Comparison of ENCODE assay signal across 22 cellular contexts in genomic region chr2:241820625-241821384, GRCh38. TPM values are rescaled to one million over a fixed set of nuclear protein-coding genes. Genes with fewer than 3 reads are reported as not detected.
DNase-seq lines count a peak whose midpoint lies in the region; ATAC-seq and TF ChIP-seq lines count a peak whose summit lies in the region.
"Had no signal": no experiment of that assay in that cellular context is flagged by ENCODE, and none has a peak within 500 bp of the region (broad histone marks: within the 10 kb centered on the region; RNA-seq: fewer than 3 reads in every experiment).

No MANE protein-coding gene starts in this region.

- H3K27ac ChIP-seq in upper lobe of right lung, result no peak overlapping the region
- H3K27ac ChIP-seq: psoas muscle had no signal

- POLR2A ChIA-PET in activated CD4-positive, alpha-beta memory T cell treated with anti-CD3 and anti-CD28 coated beads, Interleukin-2, amount 10 ng/mL, durations not matched to agents 7 days and 5 days (lab: Charles Lee), result no interaction called here

- H3K36me3 Mint-ChIP-seq in activated naive CD8-positive, alpha-beta T cell treated with anti-CD3 and anti-CD28 coated beads for 36 hours, result peaks cover 13% of the 10 kb centered on the region
- no peaks in the 10 kb centered on the region for H3K36me3 Mint-ChIP-seq in activated naive CD8-positive, alpha-beta T cell treated with anti-CD3 and anti-CD28 coated beads, Interleukin-2, amount 50 U/mL, for 24 hours (ENCODE audit: low read depth)
- H3K36me3 Mint-ChIP-seq in activated CD4-positive, alpha-beta memory T cell treated with anti-CD3 and anti-CD28 coated beads, Interleukin-2, amount 10 ng/mL, durations not matched to agents 7 days and 5 days (ENCODE audit: low read depth), result peaks cover 10% of the 10 kb centered on the region
- peaks cover 0 to 4% (median 3%) of the 10 kb centered on the region in 3 donors for H3K36me3 Mint-ChIP-seq in immature natural killer cell

- H3K36me3 ChIP-seq in upper lobe of right lung, result no peaks in the 10 kb centered on the region
- H3K36me3 ChIP-seq: MG63 had no signal

- peaks cover 18% of the 10 kb centered on the region for H3K4me1 Mint-ChIP-seq in activated naive CD8-positive, alpha-beta T cell treated with anti-CD3 and anti-CD28 coated beads for 36 hours
- H3K4me1 Mint-ChIP-seq in activated naive CD8-positive, alpha-beta T cell treated with anti-CD3 and anti-CD28 coated beads, Interleukin-2, amount 50 U/mL, for 24 hours, result peaks cover 11% of the 10 kb centered on the region
- peaks cover 19% of the 10 kb centered on the region for H3K4me1 Mint-ChIP-seq in activated CD4-positive, alpha-beta memory T cell treated with anti-CD3 and anti-CD28 coated beads, Interleukin-2, amount 10 ng/mL, durations not matched to agents 7 days and 5 days
- H3K4me1 Mint-ChIP-seq in immature natural killer cell, result peaks cover 7% of the 10 kb centered on the region in 2 donors

- peaks cover 14% of the 10 kb centered on the region for H3K27me3 Mint-ChIP-seq in activated naive CD8-positive, alpha-beta T cell treated with anti-CD3 and anti-CD28 coated beads for 36 hours
- peaks cover 16% of the 10 kb centered on the region for H3K27me3 Mint-ChIP-seq in activated naive CD8-positive, alpha-beta T cell treated with anti-CD3 and anti-CD28 coated beads, Interleukin-2, amount 50 U/mL, for 24 hours
- peaks cover 6% of the 10 kb centered on the region for H3K27me3 Mint-ChIP-seq in activated CD4-positive, alpha-beta memory T cell treated with anti-CD3 and anti-CD28 coated beads, Interleukin-2, amount 10 ng/mL, durations not matched to agents 7 days and 5 days
- H3K27me3 Mint-ChIP-seq in immature natural killer cell (ENCODE audit: low read depth in 3 of 3), result peaks cover 8 to 15% (median 14%) of the 10 kb centered on the region in 3 donors

- no peaks in the 10 kb centered on the region for H3K9me3 ChIP-seq in upper lobe of right lung
- H3K9me3 ChIP-seq: MG63, psoas muscle had no signal

- peaks cover 5% of the 10 kb centered on the region for H3K27me3 ChIP-seq in upper lobe of right lung
- H3K27me3 ChIP-seq: MG63 had no signal

- CTCF ChIA-PET in activated CD4-positive, alpha-beta memory T cell treated with anti-CD3 and anti-CD28 coated beads, Interleukin-2, amount 10 ng/mL, durations not matched to agents 7 days and 5 days (lab: Charles Lee), result no interaction called here

- TF ChIP-seq CTCF in upper lobe of right lung (IDR thresholded peaks at IDR 0.05), result no peak

- no peak overlapping the region for H3K27ac Mint-ChIP-seq in activated naive CD8-positive, alpha-beta T cell treated with anti-CD3 and anti-CD28 coated beads for 36 hours
- no peak overlapping the region for H3K27ac Mint-ChIP-seq in activated naive CD8-positive, alpha-beta T cell treated with anti-CD3 and anti-CD28 coated beads, Interleukin-2, amount 50 U/mL, for 24 hours
- H3K27ac Mint-ChIP-seq in activated CD4-positive, alpha-beta memory T cell treated with anti-CD3 and anti-CD28 coated beads, Interleukin-2, amount 10 ng/mL, durations not matched to agents 7 days and 5 days, result no peak overlapping the region
- H3K27ac Mint-ChIP-seq in immature natural killer cell, result no peak overlapping the region

- DNase-seq in activated naive CD8-positive, alpha-beta T cell treated with anti-CD3 and anti-CD28 coated beads for 36 hours, result no peak
- no peak for DNase-seq in activated naive CD8-positive, alpha-beta T cell treated with anti-CD3 and anti-CD28 coated beads, Interleukin-2, amount 50 U/mL, for 24 hours
- DNase-seq in activated CD4-positive, alpha-beta memory T cell treated with anti-CD3 and anti-CD28 coated beads, Interleukin-2, amount 10 ng/mL, durations not matched to agents 7 days and 5 days, result peak; percentile 11
- DNase-seq in left lobe of liver (ENCODE audit: low spot score) (peak; percentile 44), upper lobe of right lung (peak; percentile 64), immature natural killer cell (no peak), retina (no peak), NCI-H1436 treated with DMSO at 0.1 percent for 48 hours (lab: John Stamatoyannopoulos, UW) (no peak)
- DNase-seq: activated CD4-positive, CD25-positive, alpha-beta regulatory T cell; activated naive CD4-positive, alpha-beta T cell treated with Interleukin-2 at 50 U/mL for 16 hours; CD8-positive, alpha-beta memory T cell; EL; mammary epithelial cell; MG63; naive thymus-derived CD4-positive, alpha-beta T cell; NCI-H1930; SIG-M5; stimulated activated CD4-positive, alpha-beta T cell treated with anti-CD3 and anti-CD28 coated beads, Interleukin-12 subunit alpha, Interleukin-12 subunit beta, amount 100 ng/mL, for 4 hours; stimulated activated naive CD4-positive, alpha-beta T cell treated with Interleukin-2 at 50 U/mL for 16 hours; T-helper 2 cell had no signal

- peaks cover 10% of the 10 kb centered on the region for H3K9me3 Mint-ChIP-seq in activated naive CD8-positive, alpha-beta T cell treated with anti-CD3 and anti-CD28 coated beads for 36 hours
- H3K9me3 Mint-ChIP-seq in activated naive CD8-positive, alpha-beta T cell treated with anti-CD3 and anti-CD28 coated beads, Interleukin-2, amount 50 U/mL, for 24 hours, result peaks cover 8% of the 10 kb centered on the region
- peaks cover 18% of the 10 kb centered on the region for H3K9me3 Mint-ChIP-seq in activated CD4-positive, alpha-beta memory T cell treated with anti-CD3 and anti-CD28 coated beads, Interleukin-2, amount 10 ng/mL, durations not matched to agents 7 days and 5 days
- H3K9me3 Mint-ChIP-seq in immature natural killer cell, result peaks cover 0 to 7% (median 0%) of the 10 kb centered on the region in 6 donors

- H3K4me1 ChIP-seq in upper lobe of right lung, result no peaks in the 10 kb centered on the region
- H3K4me1 ChIP-seq: psoas muscle had no signal

- no peak for ATAC-seq in activated naive CD8-positive, alpha-beta T cell treated with anti-CD3 and anti-CD28 coated beads, Interleukin-2, amount 50 U/mL, for 24 hours
- no peak for ATAC-seq in left lobe of liver
- ATAC-seq in upper lobe of right lung, result no peak
- ATAC-seq: naive thymus-derived CD4-positive, alpha-beta T cell; psoas muscle had no signal

- H3K4me3 ChIP-seq in upper lobe of right lung, result no peak overlapping the region
- H3K4me3 ChIP-seq: MG63 had no signal

- peak overlapping the region; percentile 48 for H3K4me3 Mint-ChIP-seq in activated naive CD8-positive, alpha-beta T cell treated with anti-CD3 and anti-CD28 coated beads for 36 hours
- no peak overlapping the region for H3K4me3 Mint-ChIP-seq in activated naive CD8-positive, alpha-beta T cell treated with anti-CD3 and anti-CD28 coated beads, Interleukin-2, amount 50 U/mL, for 24 hours
- no peak overlapping the region for H3K4me3 Mint-ChIP-seq in activated CD4-positive, alpha-beta memory T cell treated with anti-CD3 and anti-CD28 coated beads, Interleukin-2, amount 10 ng/mL, durations not matched to agents 7 days and 5 days
- no peak overlapping the region for H3K4me3 Mint-ChIP-seq in immature natural killer cell

- intact Hi-C loops in upper lobe of right lung (cut with DNase I), result no loop called here

RNA-seq across cellular contexts. Expression of gene NEU4, which starts 11.8 kb away (rescaled TPM):
- total RNA-seq in activated naive CD8-positive, alpha-beta T cell treated with anti-CD3 and anti-CD28 coated beads for 36 hours, result under 1 TPM; 0.08 to 0.40 TPM
- under 1 TPM; 0.38 to 0.43 TPM for total RNA-seq in activated CD4-positive, alpha-beta memory T cell treated with anti-CD3 and anti-CD28 coated beads, Interleukin-2, amount 10 ng/mL, durations not matched to agents 7 days and 5 days
- 109 TPM for total RNA-seq in left lobe of liver
- total RNA-seq in upper lobe of right lung, result 0.23 TPM
- polyA plus RNA-seq in immature natural killer cell, result not detected
- total RNA-seq: CD8-positive, alpha-beta memory T cell; mammary epithelial cell had no signal
- polyA plus RNA-seq: CD8-positive, alpha-beta memory T cell; mammary epithelial cell; naive thymus-derived CD4-positive, alpha-beta T cell had no signal

RNA-seq across cellular contexts. Expression of gene PDCD1, which starts 37.9 kb away (rescaled TPM):
- total RNA-seq in activated naive CD8-positive, alpha-beta T cell treated with anti-CD3 and anti-CD28 coated beads for 36 hours, result 10 to 100 TPM; 24.3 TPM
- 10 to 100 TPM; 17.2 to 17.9 TPM for total RNA-seq in activated CD4-positive, alpha-beta memory T cell treated with anti-CD3 and anti-CD28 coated beads, Interleukin-2, amount 10 ng/mL, durations not matched to agents 7 days and 5 days
- 0.18 TPM for total RNA-seq in left lobe of liver
- total RNA-seq in upper lobe of right lung, result 1.8 TPM
- 1 to 10 TPM in 1 of 3 donors, not detected in 2; 3.3 TPM for polyA plus RNA-seq in immature natural killer cell
- total RNA-seq: mammary epithelial cell, NCI-H460 had no signal
- polyA plus RNA-seq: mammary epithelial cell had no signal

RNA-seq across cellular contexts. Expression of gene GAL3ST2, which starts 44.2 kb away (rescaled TPM):
- total RNA-seq in activated naive CD8-positive, alpha-beta T cell treated with anti-CD3 and anti-CD28 coated beads for 36 hours, result under 1 TPM in 1 of 2 experiments, not detected in 1; 0.31 TPM
- under 1 TPM; 0.23 to 0.58 TPM for total RNA-seq in activated CD4-positive, alpha-beta memory T cell treated with anti-CD3 and anti-CD28 coated beads, Interleukin-2, amount 10 ng/mL, durations not matched to agents 7 days and 5 days
- 0.55 TPM for total RNA-seq in left lobe of liver
- total RNA-seq in upper lobe of right lung, result not detected
- not detected for polyA plus RNA-seq in immature natural killer cell
- total RNA-seq: mammary epithelial cell had no signal
- polyA plus RNA-seq: CD8-positive, alpha-beta memory T cell; mammary epithelial cell; naive thymus-derived CD4-positive, alpha-beta T cell had no signal

RNA-seq across cellular contexts. Expression of gene RTP5, which starts 48.7 kb away (rescaled TPM):
- total RNA-seq in activated naive CD8-positive, alpha-beta T cell treated with anti-CD3 and anti-CD28 coated beads for 36 hours, result under 1 TPM in 1 of 2 experiments, not detected in 1; 0.20 TPM
- under 1 TPM in 1 of 2 experiments, not detected in 1; 0.13 TPM for total RNA-seq in activated CD4-positive, alpha-beta memory T cell treated with anti-CD3 and anti-CD28 coated beads, Interleukin-2, amount 10 ng/mL, durations not matched to agents 7 days and 5 days
- total RNA-seq in left lobe of liver (not detected), upper lobe of right lung (not detected)
- not detected for polyA plus RNA-seq in immature natural killer cell
- total RNA-seq: mammary epithelial cell, NCI-H460, psoas muscle had no signal
- polyA plus RNA-seq: mammary epithelial cell; naive thymus-derived CD4-positive, alpha-beta T cell had no signal

Comparison
In these comparisons a context has a peak if more than half of its experiments do, and no peak if none do; other contexts are left out.
1. DNase-seq: peak in activated CD4-positive, alpha-beta memory T cell treated with anti-CD3 and anti-CD28 coated beads, Interleukin-2, amount 10 ng/mL, durations not matched to agents 7 days and 5 days (single experiment), left lobe of liver (single experiment) and upper lobe of right lung (single experiment); none in activated naive CD8-positive, alpha-beta T cell treated with anti-CD3 and anti-CD28 coated beads for 36 hours (single experiment), activated naive CD8-positive, alpha-beta T cell treated with anti-CD3 and anti-CD28 coated beads, Interleukin-2, amount 50 U/mL, for 24 hours (single experiment), immature natural killer cell (0 of 3), retina (single experiment) and NCI-H1436 treated with DMSO at 0.1 percent for 48 hours (single experiment).
2. RNA of gene NEU4, which starts 11.8 kb away (total RNA-seq): 109 TPM in left lobe of liver (single experiment); 0.38 to 0.43 TPM in activated CD4-positive, alpha-beta memory T cell treated with anti-CD3 and anti-CD28 coated beads, Interleukin-2, amount 10 ng/mL, durations not matched to agents 7 days and 5 days, 0.08 to 0.40 TPM in activated naive CD8-positive, alpha-beta T cell treated with anti-CD3 and anti-CD28 coated beads for 36 hours and 0.23 TPM in upper lobe of right lung (single experiment); every median in the first group is over 10 times any median in the second.